In the genomic region with DNA sequence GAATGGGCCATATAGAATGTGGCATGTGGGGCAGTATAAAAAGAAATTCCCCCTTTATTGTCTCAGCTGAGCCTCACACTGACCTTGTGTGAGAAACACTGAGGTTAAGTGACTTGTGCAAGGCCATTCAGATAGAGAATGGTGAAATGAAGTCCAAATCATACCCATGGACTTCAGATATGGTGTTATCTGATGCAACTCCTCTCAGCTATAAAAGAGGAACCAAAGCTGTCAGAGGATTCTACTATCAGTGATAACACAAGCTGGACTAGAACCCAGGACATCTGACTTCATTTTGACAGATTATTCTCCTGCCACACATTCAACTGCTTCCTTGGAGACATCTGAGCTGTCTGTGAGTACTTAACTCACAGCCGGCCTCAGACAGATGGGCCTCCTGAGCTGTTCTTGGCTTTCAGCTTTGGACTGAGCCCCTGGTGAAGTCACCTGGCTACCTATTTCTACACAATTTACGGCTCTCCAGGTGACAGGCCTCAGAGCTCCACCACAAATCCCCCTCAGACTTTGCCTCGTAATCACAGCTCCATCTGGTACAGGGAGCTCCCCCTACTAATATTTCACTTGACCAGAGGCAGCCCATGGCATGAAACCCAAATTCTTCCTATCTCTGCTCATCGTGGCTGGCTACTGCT, we compare ENCODE assay signal across 18 cellular contexts.
"Had no signal": no experiment of that assay in that cellular context is flagged by ENCODE, and none has a peak within 500 bp of the region (broad histone marks: within the 10 kb centered on the region; RNA-seq: fewer than 3 reads in every experiment).

No MANE protein-coding gene starts in this region.

- H3K27ac ChIP-seq: body of pancreas, esophagus squamous epithelium, VCaP had no signal

- ATAC-seq: activated naive CD4-positive, alpha-beta T cell treated with anti-CD3 and anti-CD28 coated beads, Interleukin-2, amount 50 U/mL, for 72 hours; activated T-cell treated with anti-CD3 and anti-CD28 coated beads, Interleukin-2, amount 50 U/mL, for 4 hours; body of pancreas; left ventricle myocardium superior; stimulated activated effector memory CD8-positive, alpha-beta T cell treated with anti-CD3 and anti-CD28 coated beads, Interleukin-12 subunit alpha, Interleukin-12 subunit beta, amount 100 ng/mL, for 72 hours had no signal

- H3K4me3 ChIP-seq: body of pancreas, esophagus squamous epithelium had no signal

- H3K9me3 ChIP-seq: body of pancreas, esophagus squamous epithelium had no signal

- H3K27me3 ChIP-seq: body of pancreas, esophagus squamous epithelium had no signal

- DNase-seq: activated CD4-positive, alpha-beta memory T cell treated with anti-CD3 and anti-CD28 coated beads for 36 hours; activated effector memory CD4-positive, alpha-beta T cell treated with anti-CD3 and anti-CD28 coated beads, Interleukin-2, amount 50 U/mL, for 16 hours; activated T-cell treated with anti-CD3 and anti-CD28 coated beads, Interleukin-2, amount 50 U/mL, for 4 hours; amygdala; body of pancreas; cortex of kidney; effector CD4-positive, alpha-beta T cell; esophagus squamous epithelium; hypothalamus; kidney; left ventricle myocardium superior; mesenchymal stem cell; natural killer cell; retina; T-helper 9 cell had no signal
